Comparison of ENCODE assay signal across 1 cellular context in the genomic region with DNA sequence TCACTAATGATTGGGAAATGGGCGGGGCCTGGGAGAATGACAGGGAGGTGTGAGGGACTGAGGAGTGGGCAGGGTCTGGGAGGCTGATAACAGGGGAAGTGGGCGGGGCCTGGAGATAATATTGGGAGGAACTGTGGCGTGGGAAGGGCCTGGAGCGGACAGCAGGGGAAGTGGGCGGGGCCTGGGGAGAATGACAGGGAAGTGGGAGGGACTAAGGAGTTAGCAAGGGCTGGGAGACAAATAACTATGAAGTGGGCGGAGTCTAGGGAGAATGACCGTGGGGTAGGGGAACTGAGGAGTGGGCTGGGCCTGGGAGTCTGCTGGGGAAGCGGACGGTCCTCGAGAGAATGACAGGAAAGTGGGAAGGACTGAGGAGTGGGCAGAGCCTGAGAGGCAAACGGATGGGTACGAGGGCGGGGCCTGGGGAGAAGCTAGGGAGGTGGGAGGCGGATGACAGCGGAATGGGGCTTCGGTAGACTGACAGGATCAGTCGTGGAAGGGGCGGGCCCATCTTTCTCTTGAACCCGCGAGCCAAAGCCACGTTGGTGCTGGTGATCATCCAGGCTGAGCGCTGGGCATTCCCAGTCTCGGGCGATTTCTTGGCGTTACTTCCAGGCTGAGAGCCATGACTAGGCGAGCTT.
TF ChIP-seq lines count a peak whose summit lies in the region.

No MANE protein-coding gene starts in this region.

TF ChIP-seq in K562, 482 proteins besides CTCF, POLR2A, EP300 and RAD21 (continued from another document and continues in another):
- no peak for TF ChIP-seq ZFP30 (CRISPR knock-in tag; IDR thresholded peaks at IDR 0.05; ENCODE audit: borderline replicate concordance)
- TF ChIP-seq SREBF2 (CRISPR knock-in tag; IDR thresholded peaks at IDR 0.05), result no peak
- TF ChIP-seq MTA3 (IDR thresholded peaks at IDR 0.05; ENCODE audit: borderline replicate concordance), result no peak; the same call in 1 of the 2 replicates
- TF ChIP-seq NFE2L1 (tag; IDR thresholded peaks at IDR 0.05; ENCODE audit: borderline replicate concordance, low read depth), result no peak
- peak; percentile 26; the same call in 1 of the 2 replicates for TF ChIP-seq MXI1 (IDR thresholded peaks at IDR 0.05; ENCODE audit: low read depth, low read length)
- no peak for TF ChIP-seq ELF1 (tag; IDR thresholded peaks at IDR 0.05)
- TF ChIP-seq NRF1 (conservative IDR thresholded peaks at IDR 0.05 in 1 of 2, IDR thresholded peaks at IDR 0.05 in 1 of 2), result peak; percentile 67 to 71
- no peak for TF ChIP-seq ZNF184 (CRISPR knock-in tag; IDR thresholded peaks at IDR 0.05)
- no peak for TF ChIP-seq SRSF1 (IDR thresholded peaks at IDR 0.05; ENCODE audit: low read depth, low read length)
- TF ChIP-seq, protein P1, sequence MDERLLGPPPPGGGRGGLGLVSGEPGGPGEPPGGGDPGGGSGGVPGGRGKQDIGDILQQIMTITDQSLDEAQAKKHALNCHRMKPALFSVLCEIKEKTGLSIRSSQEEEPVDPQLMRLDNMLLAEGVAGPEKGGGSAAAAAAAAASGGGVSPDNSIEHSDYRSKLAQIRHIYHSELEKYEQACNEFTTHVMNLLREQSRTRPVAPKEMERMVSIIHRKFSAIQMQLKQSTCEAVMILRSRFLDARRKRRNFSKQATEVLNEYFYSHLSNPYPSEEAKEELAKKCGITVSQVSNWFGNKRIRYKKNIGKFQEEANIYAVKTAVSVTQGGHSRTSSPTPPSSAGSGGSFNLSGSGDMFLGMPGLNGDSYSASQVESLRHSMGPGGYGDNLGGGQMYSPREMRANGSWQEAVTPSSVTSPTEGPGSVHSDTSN (CRISPR knock-in tag; IDR thresholded peaks at IDR 0.05; ENCODE audit: low read depth), result 0 out of 2 replicates have a peak, but pooled peaks have one; percentile 30
- TF ChIP-seq, protein P1 (tag; conservative IDR thresholded peaks at IDR 0.05; ENCODE audit: low read depth), result peak; percentile 95
- TF ChIP-seq WHSC1 (IDR thresholded peaks at IDR 0.05; ENCODE audit: low read length), result no peak
- 0 out of 2 replicates have a peak, but pooled peaks have one; percentile 43 for TF ChIP-seq ZBTB7A (IDR thresholded peaks at IDR 0.05; ENCODE audit: borderline replicate concordance, control insufficient read depth, low read depth, low read length)
- TF ChIP-seq ZEB2 (IDR thresholded peaks at IDR 0.05), result 0 out of 2 replicates have a peak, but pooled peaks have one; percentile 42
- TF ChIP-seq ZNF217 (CRISPR knock-in tag; IDR thresholded peaks at IDR 0.05), result no peak
- no peak for TF ChIP-seq SOX6 (IDR thresholded peaks at IDR 0.05)
- TF ChIP-seq, protein P2, sequence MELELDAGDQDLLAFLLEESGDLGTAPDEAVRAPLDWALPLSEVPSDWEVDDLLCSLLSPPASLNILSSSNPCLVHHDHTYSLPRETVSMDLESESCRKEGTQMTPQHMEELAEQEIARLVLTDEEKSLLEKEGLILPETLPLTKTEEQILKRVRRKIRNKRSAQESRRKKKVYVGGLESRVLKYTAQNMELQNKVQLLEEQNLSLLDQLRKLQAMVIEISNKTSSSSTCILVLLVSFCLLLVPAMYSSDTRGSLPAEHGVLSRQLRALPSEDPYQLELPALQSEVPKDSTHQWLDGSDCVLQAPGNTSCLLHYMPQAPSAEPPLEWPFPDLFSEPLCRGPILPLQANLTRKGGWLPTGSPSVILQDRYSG (tag; conservative IDR thresholded peaks at IDR 0.05; ENCODE audit: low read depth), result no peak
- peak in 1 of 2 experiments; percentile 54; a peak in 1 of 4 replicates for TF ChIP-seq MAZ (CRISPR knock-in tag; conservative IDR thresholded peaks at IDR 0.05 in 1 of 2, IDR thresholded peaks at IDR 0.05 in 1 of 2)
- TF ChIP-seq, protein P3, sequence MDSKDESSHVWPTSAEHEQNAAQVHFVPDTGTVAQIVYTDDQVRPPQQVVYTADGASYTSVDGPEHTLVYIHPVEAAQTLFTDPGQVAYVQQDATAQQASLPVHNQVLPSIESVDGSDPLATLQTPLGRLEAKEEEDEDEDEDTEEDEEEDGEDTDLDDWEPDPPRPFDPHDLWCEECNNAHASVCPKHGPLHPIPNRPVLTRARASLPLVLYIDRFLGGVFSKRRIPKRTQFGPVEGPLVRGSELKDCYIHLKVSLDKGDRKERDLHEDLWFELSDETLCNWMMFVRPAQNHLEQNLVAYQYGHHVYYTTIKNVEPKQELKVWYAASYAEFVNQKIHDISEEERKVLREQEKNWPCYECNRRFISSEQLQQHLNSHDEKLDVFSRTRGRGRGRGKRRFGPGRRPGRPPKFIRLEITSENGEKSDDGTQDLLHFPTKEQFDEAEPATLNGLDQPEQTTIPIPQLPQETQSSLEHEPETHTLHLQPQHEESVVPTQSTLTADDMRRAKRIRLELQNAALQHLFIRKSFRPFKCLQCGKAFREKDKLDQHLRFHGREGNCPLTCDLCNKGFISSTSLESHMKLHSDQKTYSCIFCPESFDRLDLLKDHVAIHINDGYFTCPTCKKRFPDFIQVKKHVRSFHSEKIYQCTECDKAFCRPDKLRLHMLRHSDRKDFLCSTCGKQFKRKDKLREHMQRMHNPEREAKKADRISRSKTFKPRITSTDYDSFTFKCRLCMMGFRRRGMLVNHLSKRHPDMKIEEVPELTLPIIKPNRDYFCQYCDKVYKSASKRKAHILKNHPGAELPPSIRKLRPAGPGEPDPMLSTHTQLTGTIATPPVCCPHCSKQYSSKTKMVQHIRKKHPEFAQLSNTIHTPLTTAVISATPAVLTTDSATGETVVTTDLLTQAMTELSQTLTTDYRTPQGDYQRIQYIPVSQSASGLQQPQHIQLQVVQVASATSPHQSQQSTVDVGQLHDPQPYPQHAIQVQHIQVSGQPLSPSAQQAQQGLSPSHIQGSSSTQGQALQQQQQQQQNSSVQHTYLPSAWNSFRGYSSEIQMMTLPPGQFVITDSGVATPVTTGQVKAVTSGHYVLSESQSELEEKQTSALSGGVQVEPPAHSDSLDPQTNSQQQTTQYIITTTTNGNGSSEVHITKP (IDR thresholded peaks at IDR 0.05; ENCODE audit: partially characterized antibody), result peak; percentile 13
- TF ChIP-seq, protein P4, sequence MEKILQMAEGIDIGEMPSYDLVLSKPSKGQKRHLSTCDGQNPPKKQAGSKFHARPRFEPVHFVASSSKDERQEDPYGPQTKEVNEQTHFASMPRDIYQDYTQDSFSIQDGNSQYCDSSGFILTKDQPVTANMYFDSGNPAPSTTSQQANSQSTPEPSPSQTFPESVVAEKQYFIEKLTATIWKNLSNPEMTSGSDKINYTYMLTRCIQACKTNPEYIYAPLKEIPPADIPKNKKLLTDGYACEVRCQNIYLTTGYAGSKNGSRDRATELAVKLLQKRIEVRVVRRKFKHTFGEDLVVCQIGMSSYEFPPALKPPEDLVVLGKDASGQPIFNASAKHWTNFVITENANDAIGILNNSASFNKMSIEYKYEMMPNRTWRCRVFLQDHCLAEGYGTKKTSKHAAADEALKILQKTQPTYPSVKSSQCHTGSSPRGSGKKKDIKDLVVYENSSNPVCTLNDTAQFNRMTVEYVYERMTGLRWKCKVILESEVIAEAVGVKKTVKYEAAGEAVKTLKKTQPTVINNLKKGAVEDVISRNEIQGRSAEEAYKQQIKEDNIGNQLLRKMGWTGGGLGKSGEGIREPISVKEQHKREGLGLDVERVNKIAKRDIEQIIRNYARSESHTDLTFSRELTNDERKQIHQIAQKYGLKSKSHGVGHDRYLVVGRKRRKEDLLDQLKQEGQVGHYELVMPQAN (IDR thresholded peaks at IDR 0.05; ENCODE audit: borderline replicate concordance), result peak; percentile 46; the same call in 1 of the 2 replicates
- no peak for TF ChIP-seq GABPB1 (CRISPR knock-in tag; IDR thresholded peaks at IDR 0.05)
- no peak for TF ChIP-seq ZNF766 (CRISPR knock-in tag; conservative IDR thresholded peaks at IDR 0.05)
- peak; percentile 45; the same call in 1 of the 2 replicates for TF ChIP-seq JUND (IDR thresholded peaks at IDR 0.05; ENCODE audit: borderline replicate concordance, low read depth, low read length)
- no peak for TF ChIP-seq JUND (tag; IDR thresholded peaks at IDR 0.05; ENCODE audit: borderline replicate concordance, low read depth, low read length)
- no peak for TF ChIP-seq ZNF174 (CRISPR knock-in tag; IDR thresholded peaks at IDR 0.05)
- no peak for TF ChIP-seq BRD9 (IDR thresholded peaks at IDR 0.05; ENCODE audit: low read depth, partially characterized antibody)
- TF ChIP-seq DPF2 (IDR thresholded peaks at IDR 0.05), result no peak; the same call in none of the 2 replicates
- TF ChIP-seq ARNT (IDR thresholded peaks at IDR 0.05), result no peak
- TF ChIP-seq ZNF584 (CRISPR knock-in tag; IDR thresholded peaks at IDR 0.05; ENCODE audit: low read depth), result no peak
- peak; percentile 96 for TF ChIP-seq HDGF (IDR thresholded peaks at IDR 0.05)
- TF ChIP-seq DDX20 (tag; IDR thresholded peaks at IDR 0.05; ENCODE audit: low read depth), result no peak
- TF ChIP-seq ZNF12 (CRISPR knock-in tag; IDR thresholded peaks at IDR 0.05), result 0 out of 2 replicates have a peak, but pooled peaks have one; percentile 1
- peak in 1 of 2 experiments; percentile 48; a peak in 1 of 4 replicates for TF ChIP-seq SRF (CRISPR knock-in tag; IDR thresholded peaks at IDR 0.05)
- no peak for TF ChIP-seq KDM1A (IDR thresholded peaks at IDR 0.05)
- no peak; the same call in 1 of the 2 replicates for TF ChIP-seq JUN (IDR thresholded peaks at IDR 0.05; ENCODE audit: borderline replicate concordance, low read depth, low read length)
- TF ChIP-seq JUN (CRISPR knock-in tag; IDR thresholded peaks at IDR 0.05; ENCODE audit: borderline replicate concordance), result no peak
- TF ChIP-seq MED1 (CRISPR knock-in tag; IDR thresholded peaks at IDR 0.05; ENCODE audit: borderline replicate concordance), result no peak
- peak; percentile 28 for TF ChIP-seq CCNT2 (IDR thresholded peaks at IDR 0.05; ENCODE audit: borderline replicate concordance, extremely low read depth, insufficient read length, low read depth, low read length)
- no peak for TF ChIP-seq ZNF561 (CRISPR knock-in tag; conservative IDR thresholded peaks at IDR 0.05)
- TF ChIP-seq SNIP1 (IDR thresholded peaks at IDR 0.05; ENCODE audit: low read depth), result no peak
- TF ChIP-seq ATF7 (IDR thresholded peaks at IDR 0.05), result peak; percentile 40; the same call in 1 of the 2 replicates
- TF ChIP-seq MTF1 (CRISPR knock-in tag; IDR thresholded peaks at IDR 0.05; ENCODE audit: borderline replicate concordance), result no peak
- TF ChIP-seq OTX1 (CRISPR knock-in tag; IDR thresholded peaks at IDR 0.05), result peak; percentile 93
- TF ChIP-seq HDAC6 (IDR thresholded peaks at IDR 0.05; ENCODE audit: low read depth, low read length), result no peak
- TF ChIP-seq CREM (IDR thresholded peaks at IDR 0.05; ENCODE audit: low read depth), result peak; percentile 11
- TF ChIP-seq SAP30 (IDR thresholded peaks at IDR 0.05; ENCODE audit: borderline replicate concordance, insufficient read depth, low read depth, low read length, poor library complexity, severe bottlenecking), result peak; percentile 48
- TF ChIP-seq, protein P5, sequence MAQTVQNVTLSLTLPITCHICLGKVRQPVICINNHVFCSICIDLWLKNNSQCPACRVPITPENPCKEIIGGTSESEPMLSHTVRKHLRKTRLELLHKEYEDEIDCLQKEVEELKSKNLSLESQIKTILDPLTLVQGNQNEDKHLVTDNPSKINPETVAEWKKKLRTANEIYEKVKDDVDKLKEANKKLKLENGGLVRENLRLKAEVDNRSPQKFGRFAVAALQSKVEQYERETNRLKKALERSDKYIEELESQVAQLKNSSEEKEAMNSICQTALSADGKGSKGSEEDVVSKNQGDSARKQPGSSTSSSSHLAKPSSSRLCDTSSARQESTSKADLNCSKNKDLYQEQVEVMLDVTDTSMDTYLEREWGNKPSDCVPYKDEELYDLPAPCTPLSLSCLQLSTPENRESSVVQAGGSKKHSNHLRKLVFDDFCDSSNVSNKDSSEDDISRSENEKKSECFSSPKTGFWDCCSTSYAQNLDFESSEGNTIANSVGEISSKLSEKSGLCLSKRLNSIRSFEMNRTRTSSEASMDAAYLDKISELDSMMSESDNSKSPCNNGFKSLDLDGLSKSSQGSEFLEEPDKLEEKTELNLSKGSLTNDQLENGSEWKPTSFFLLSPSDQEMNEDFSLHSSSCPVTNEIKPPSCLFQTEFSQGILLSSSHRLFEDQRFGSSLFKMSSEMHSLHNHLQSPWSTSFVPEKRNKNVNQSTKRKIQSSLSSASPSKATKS (CRISPR knock-in tag; IDR thresholded peaks at IDR 0.05), result no peak
- TF ChIP-seq SMARCE1 (IDR thresholded peaks at IDR 0.05), result 0 out of 2 replicates have a peak, but pooled peaks have one; percentile 33
- TF ChIP-seq, protein P6, sequence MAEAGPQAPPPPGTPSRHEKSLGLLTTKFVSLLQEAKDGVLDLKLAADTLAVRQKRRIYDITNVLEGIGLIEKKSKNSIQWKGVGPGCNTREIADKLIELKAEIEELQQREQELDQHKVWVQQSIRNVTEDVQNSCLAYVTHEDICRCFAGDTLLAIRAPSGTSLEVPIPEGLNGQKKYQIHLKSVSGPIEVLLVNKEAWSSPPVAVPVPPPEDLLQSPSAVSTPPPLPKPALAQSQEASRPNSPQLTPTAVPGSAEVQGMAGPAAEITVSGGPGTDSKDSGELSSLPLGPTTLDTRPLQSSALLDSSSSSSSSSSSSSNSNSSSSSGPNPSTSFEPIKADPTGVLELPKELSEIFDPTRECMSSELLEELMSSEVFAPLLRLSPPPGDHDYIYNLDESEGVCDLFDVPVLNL (CRISPR knock-in tag; IDR thresholded peaks at IDR 0.05; ENCODE audit: low read depth), result no peak
- no peak for TF ChIP-seq POLR2AphosphoS2 (IDR thresholded peaks at IDR 0.05; ENCODE audit: low read length)
- no peak for TF ChIP-seq PHTF2 (CRISPR knock-in tag; IDR thresholded peaks at IDR 0.05)
- no peak for TF ChIP-seq ZNF23 (CRISPR knock-in tag; IDR thresholded peaks at IDR 0.05)
- TF ChIP-seq, protein P7, sequence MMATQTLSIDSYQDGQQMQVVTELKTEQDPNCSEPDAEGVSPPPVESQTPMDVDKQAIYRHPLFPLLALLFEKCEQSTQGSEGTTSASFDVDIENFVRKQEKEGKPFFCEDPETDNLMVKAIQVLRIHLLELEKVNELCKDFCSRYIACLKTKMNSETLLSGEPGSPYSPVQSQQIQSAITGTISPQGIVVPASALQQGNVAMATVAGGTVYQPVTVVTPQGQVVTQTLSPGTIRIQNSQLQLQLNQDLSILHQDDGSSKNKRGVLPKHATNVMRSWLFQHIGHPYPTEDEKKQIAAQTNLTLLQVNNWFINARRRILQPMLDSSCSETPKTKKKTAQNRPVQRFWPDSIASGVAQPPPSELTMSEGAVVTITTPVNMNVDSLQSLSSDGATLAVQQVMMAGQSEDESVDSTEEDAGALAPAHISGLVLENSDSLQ (IDR thresholded peaks at IDR 0.05), result peak; percentile 98
- TF ChIP-seq ARID1B (IDR thresholded peaks at IDR 0.05), result 0 out of 2 replicates have a peak, but pooled peaks have one; percentile 36
